ENCODE assay signal across 7 cellular contexts in genomic region chr5:83472508-83473343, GRCh38. TPM values are rescaled to one million over a fixed set of nuclear protein-coding genes. Genes with fewer than 3 reads are reported as not detected.
A peak's percentile ranks its signal among the peaks of the same experiment; 100 is the strongest.
DNase-seq lines count a peak whose midpoint lies in the region; ATAC-seq, FAIRE-seq and TF ChIP-seq lines count a peak whose summit lies in the region.

No MANE protein-coding gene starts in this region.

- no peak for TF ChIP-seq CTCF in GM10248 (IDR thresholded peaks at IDR 0.05; ENCODE audit: control extremely low read depth, extremely low read depth, low read depth, missing control alignments)
- TF ChIP-seq CTCF in omental fat pad (IDR thresholded peaks at IDR 0.05): no peak

- CTCF ChIA-PET in GM10248 (lab: Yijun Ruan, JAX): interaction anchor here (0.6 to 1.5 kb wide), 16 partner anchors 10 to 1123 kb away, joined by 3 to 6 read pairs (median 3); no protein-coding TSS in a partner anchor

- no peak for FAIRE-seq in HTR-8/SVneo (lab: Jason Lieb, UNC)

- POLR2A ChIA-PET in GM10248 (lab: Yijun Ruan, JAX): no interaction called here

- peak; percentile 54 for DNase-seq in GM10248 (ENCODE audit: extremely low spot score)
- peak; percentile 5 for DNase-seq in HTR-8/SVneo (ENCODE audit: insufficient read length, low spot score)
- DNase-seq in activated CD8-positive, alpha-beta memory T cell treated with anti-CD3 and anti-CD28 coated beads, Interleukin-2, amount 50 U/mL, for 48 hours: peak; percentile 57
- DNase-seq in globus pallidus (ENCODE audit: low spot score): peak; percentile 13
- DNase-seq in omental fat pad (ENCODE audit: low spot score): no peak
- no peak for DNase-seq in NCI-H1694 (lab: John Stamatoyannopoulos, UW)

- ATAC-seq in GM21526 (IDR thresholded peaks at IDR 0.05; ENCODE audit: low FRiP score, unreplicated experiment) (peak; percentile 36), omental fat pad (ENCODE audit: low FRiP score) (peak; percentile 71)

RNA-seq across cellular contexts. Expression of gene VCAN, which starts 1.2 kb away (rescaled TPM):
- 100 to 1,000 TPM in 1 of 4 donors, 10 to 100 TPM in 3; 51.6 to 144 (median 91.3) TPM for total RNA-seq in omental fat pad

Comparison
In these comparisons a context has a peak if more than half of its experiments do, and no peak if none do; other contexts are left out.
1. DNase-seq: peak in GM10248 (single experiment), HTR-8/SVneo (single experiment), activated CD8-positive, alpha-beta memory T cell treated with anti-CD3 and anti-CD28 coated beads, Interleukin-2, amount 50 U/mL, for 48 hours (single experiment) and globus pallidus (single experiment); none in omental fat pad (single experiment) and NCI-H1694 (single experiment).